8 cellular contexts compared by ENCODE assay signal in genomic region chr20:17612287-17612974, GRCh38. TPM values are rescaled to one million over a fixed set of nuclear protein-coding genes. Genes with fewer than 3 reads are reported as not detected.
DNase-seq lines count a peak whose midpoint lies in the region; ATAC-seq and TF ChIP-seq lines count a peak whose summit lies in the region.

No MANE protein-coding gene starts in this region.

- H3K4me3 ChIP-seq in ascending aorta (peak overlapping the region in 1 of 2 donors; percentile 10), suprapubic skin (no peak overlapping the region)

- H3K9me3 ChIP-seq in ascending aorta (no peaks in the 10 kb centered on the region), suprapubic skin (no peaks in the 10 kb centered on the region)

- peak; percentile 22 for DNase-seq in stimulated activated CD4-positive, alpha-beta T cell treated with anti-CD3 and anti-CD28 coated beads, Interleukin-4, amount 100 ng/mL, for 24 hours
- no peak for DNase-seq in stimulated activated CD4-positive, alpha-beta T cell treated with anti-CD3 and anti-CD28 coated beads, Interleukin-2, amount 100 ng/mL, for 48 hours
- DNase-seq in ascending aorta (ENCODE audit: low spot score in 2 of 2) (peak in 1 of 2 donors; percentile 88), left colon (peak; percentile 48 to 74), suprapubic skin (ENCODE audit: low spot score in 2 of 2) (peak in 1 of 2 donors; percentile 73), NCI-H2107 treated with DMSO at 0.1 percent for 48 hours (lab: John Stamatoyannopoulos, UW; ENCODE audit: unreplicated experiment) (no peak), GM20000 (ENCODE audit: low spot score) (no peak)

- no peak for TF ChIP-seq EP300 in suprapubic skin (IDR thresholded peaks at IDR 0.05)

- peak; percentile 17 for ATAC-seq in left colon
- no peak for ATAC-seq in HG03521 (IDR thresholded peaks at IDR 0.05; ENCODE audit: unreplicated experiment)

- H3K27me3 ChIP-seq in ascending aorta = no peaks in the 10 kb centered on the region
- no peaks in the 10 kb centered on the region for H3K27me3 ChIP-seq in suprapubic skin

- 64% methylated on average over 12 of the region's 16 CpGs for WGBS in suprapubic skin

- peaks cover 40 to 77% of the 10 kb centered on the region in 2 donors for H3K4me1 ChIP-seq in ascending aorta
- H3K4me1 ChIP-seq in suprapubic skin = peaks cover 48% of the 10 kb centered on the region

- H3K27ac ChIP-seq in ascending aorta = peak overlapping the region; percentile 84 to 93
- peak overlapping the region; percentile 68 for H3K27ac ChIP-seq in suprapubic skin

- intact Hi-C loops in ascending aorta (cut with DNase I) = loop anchor here (2.0 kb wide), 2 partner anchors 24 to 42 kb away; partner anchors contain the start of gene DSTN
- intact Hi-C loops in left colon (cut with DNase I, micrococcal nuclease) = loop anchor here in 1 of 2 donors (10.0 kb wide), 1 partner anchor 78 kb away; the partner anchor contains the start of gene BFSP1

- H3K36me3 ChIP-seq in ascending aorta (peaks cover 50 to 53% of the 10 kb centered on the region in 2 donors), suprapubic skin (peaks cover 36% of the 10 kb centered on the region)

- no peak for TF ChIP-seq CTCF in ascending aorta (IDR thresholded peaks at IDR 0.05)
- TF ChIP-seq CTCF in suprapubic skin (IDR thresholded peaks at IDR 0.05) = no peak
- no peak for TF ChIP-seq CTCF in GM20000 (IDR thresholded peaks at IDR 0.05; ENCODE audit: extremely low read depth, missing control alignments)

- TF ChIP-seq POLR2A in suprapubic skin (IDR thresholded peaks at IDR 0.05) = no peak

RNA-seq across cellular contexts. Expression of gene DSTN, which starts 42.6 kb away (rescaled TPM):
- total RNA-seq in ascending aorta = 452 TPM
- 100 to 1,000 TPM; 266 to 374 TPM for total RNA-seq in left colon
- 100 to 1,000 TPM; 186 to 301 (median 258) TPM for total RNA-seq in suprapubic skin

Comparison
In these comparisons a context has a peak if more than half of its experiments do, and no peak if none do; other contexts are left out.
1. DNase-seq: peak in stimulated activated CD4-positive, alpha-beta T cell treated with anti-CD3 and anti-CD28 coated beads, Interleukin-4, amount 100 ng/mL, for 24 hours (single experiment) and left colon (2 of 2); none in stimulated activated CD4-positive, alpha-beta T cell treated with anti-CD3 and anti-CD28 coated beads, Interleukin-2, amount 100 ng/mL, for 48 hours (0 of 2), NCI-H2107 treated with DMSO at 0.1 percent for 48 hours (single experiment) and GM20000 (single experiment).